ENCODE assay signal across 17 cellular contexts in the genomic region with DNA sequence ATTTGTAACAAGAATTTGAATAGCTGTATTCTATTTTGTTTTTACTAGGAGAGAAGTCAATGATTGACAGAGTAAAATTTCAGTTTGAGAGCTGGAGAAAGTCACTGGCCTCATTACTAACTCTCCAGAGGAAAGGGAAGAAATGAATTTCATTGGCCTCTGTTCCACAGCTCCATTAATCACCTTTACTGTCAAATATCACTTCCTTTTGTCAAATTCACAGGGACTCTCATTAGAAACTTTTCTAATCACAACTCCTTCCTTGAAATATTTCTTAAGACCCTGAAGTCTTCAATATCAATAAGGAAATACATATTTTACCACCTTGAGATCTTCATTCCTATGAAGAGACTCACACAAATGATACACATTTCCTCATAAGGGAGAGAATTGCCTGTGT.
DNase-seq lines count a peak whose midpoint lies in the region; ATAC-seq, FAIRE-seq and TF ChIP-seq lines count a peak whose summit lies in the region.
"Had no signal": no experiment of that assay in that cellular context is flagged by ENCODE, and none has a peak within 500 bp of the region (broad histone marks: within the 10 kb centered on the region; RNA-seq: fewer than 3 reads in every experiment).

No MANE protein-coding gene starts in this region.

- H3K36me3 Mint-ChIP-seq in nephron (ENCODE audit: low read depth) (no peaks in the 10 kb centered on the region), natural killer cell (no peaks in the 10 kb centered on the region)
- H3K36me3 Mint-ChIP-seq: CD4-positive, CD25-positive, alpha-beta regulatory T cell had no signal

- in situ Hi-C loops in Caki2 (cut with HindIII; ENCODE audit: low pct_unique_long_range_greater_than_20kb, low sequenced_read_pairs), result no loop called here

- H3K27me3 Mint-ChIP-seq in nephron (ENCODE audit: low read depth), result peaks cover 6% of the 10 kb centered on the region
- peaks cover 0 to 18% of the 10 kb centered on the region in 2 donors for H3K27me3 Mint-ChIP-seq in natural killer cell (ENCODE audit: low read depth in 2 of 2)
- H3K27me3 Mint-ChIP-seq: CD4-positive, CD25-positive, alpha-beta regulatory T cell had no signal

- TF ChIP-seq CTCF in nephron (IDR thresholded peaks at IDR 0.05; ENCODE audit: unreplicated experiment in 3 of 3), result no peak
- no peak for TF ChIP-seq CTCF in natural killer cell (IDR thresholded peaks at IDR 0.05)

- peak; percentile 45 for DNase-seq in Caki2 (ENCODE audit: low read depth)
- no peak for DNase-seq in RCC 7860 (ENCODE audit: low spot score)
- peak; percentile 26 for DNase-seq in kidney glomerular epithelial cell (lab: John Stamatoyannopoulos, UW)
- DNase-seq in left ventricle myocardium superior, result no peak
- no peak for DNase-seq in H4 (ENCODE audit: low spot score)
- DNase-seq in iPS-NIHi7 (ENCODE audit: extremely low spot score), result no peak
- DNase-seq in natural killer cell, result no peak
- DNase-seq: 8988T; ACHN; Calu3; CD4-positive, CD25-positive, alpha-beta regulatory T cell; DMS 273 treated with DMSO at 0.1 percent for 48 hours; DMS79 had no signal

- no peak for ATAC-seq in left ventricle myocardium superior
- ATAC-seq in natural killer cell, result no peak
- ATAC-seq: GM12878 had no signal

- H3K27ac Mint-ChIP-seq in nephron (peak overlapping the region; percentile 17 to 45 (median 37)), natural killer cell (no peak overlapping the region)
- H3K27ac Mint-ChIP-seq: CD4-positive, CD25-positive, alpha-beta regulatory T cell had no signal

- peaks cover 30% of the 10 kb centered on the region for H3K4me1 Mint-ChIP-seq in nephron
- no peaks in the 10 kb centered on the region for H3K4me1 Mint-ChIP-seq in natural killer cell

- intact Hi-C loops in left ventricle myocardium superior (cut with micrococcal nuclease), result no loop called here
- intact Hi-C loops in natural killer cell (cut with micrococcal nuclease), result no loop called here

- FAIRE-seq in RCC 7860 (lab: Jason Lieb, UNC), result peak; percentile 48
- FAIRE-seq: GM12878, GM18507, H54 had no signal

- no peaks in the 10 kb centered on the region for H3K9me3 Mint-ChIP-seq in nephron
- no peaks in the 10 kb centered on the region for H3K9me3 Mint-ChIP-seq in natural killer cell

- no peak overlapping the region for H3K4me3 Mint-ChIP-seq in nephron
- no peak overlapping the region for H3K4me3 Mint-ChIP-seq in natural killer cell
- H3K4me3 Mint-ChIP-seq: CD4-positive, CD25-positive, alpha-beta regulatory T cell had no signal

Comparison
In these comparisons a context has a peak if more than half of its experiments do, and no peak if none do; other contexts are left out.
1. DNase-seq: peak in Caki2 (single experiment) and kidney glomerular epithelial cell (single experiment); none in RCC 7860 (single experiment), left ventricle myocardium superior (single experiment), H4 (single experiment), iPS-NIHi7 (single experiment) and natural killer cell (single experiment).
2. H3K27ac Mint-ChIP-seq: peak in nephron (3 of 3); none in natural killer cell (0 of 2).